In the genomic region with DNA sequence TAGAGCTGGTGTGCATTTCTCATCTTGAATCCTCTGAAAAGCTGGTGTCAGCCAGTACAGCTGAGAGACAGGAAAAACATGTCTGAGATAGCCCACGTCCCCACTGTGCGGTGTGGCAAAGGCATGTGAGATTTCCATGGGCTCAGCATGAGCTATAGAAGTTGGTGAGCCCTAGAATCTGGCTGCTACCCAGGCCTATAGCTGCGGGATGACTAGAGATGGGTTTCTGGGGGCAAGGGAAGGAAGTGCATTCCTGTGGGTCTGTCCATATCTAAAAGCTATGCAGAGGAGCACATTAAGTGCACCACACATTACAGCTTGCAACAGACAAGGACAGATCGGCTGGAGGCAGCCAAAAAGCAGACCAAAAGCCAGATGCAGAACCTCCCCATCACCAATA, we compare ENCODE assay signal across 18 cellular contexts. TPM values are rescaled to one million over a fixed set of nuclear protein-coding genes. Genes with fewer than 3 reads are reported as not detected.
A peak's percentile ranks its signal among the peaks of the same experiment; 100 is the strongest.
DNase-seq lines count a peak whose midpoint lies in the region; ATAC-seq, FAIRE-seq and TF ChIP-seq lines count a peak whose summit lies in the region.
"Had no signal": no experiment of that assay in that cellular context is flagged by ENCODE, and none has a peak within 500 bp of the region (broad histone marks: within the 10 kb centered on the region; RNA-seq: fewer than 3 reads in every experiment).

No MANE protein-coding gene starts in this region.

- DNase-seq in AG09309 (ENCODE audit: low read depth): peak; percentile 48
- DNase-seq in HCEC 1CT: peak; percentile 76
- DNase-seq in astrocyte (ENCODE audit: low read depth): peak; percentile 95
- peak; percentile 54 for DNase-seq in mesenchymal stem cell
- no peak for DNase-seq in kidney glomerular epithelial cell (lab: John Stamatoyannopoulos, UW)
- DNase-seq in HepG2 (ENCODE audit: low spot score): no peak
- DNase-seq in nucleus accumbens (lab: John Stamatoyannopoulos, UW): no peak
- no peak for DNase-seq in T-helper 2 cell
- DNase-seq: activated T-cell treated with anti-CD3 and anti-CD28 coated beads, Interleukin-2, amount 50 U/mL, for 1 hour; BE2C; NCI-H187; NCI-H510A treated with DMSO at 0.1 percent for 48 hours; PC-9; stimulated activated CD4-positive, alpha-beta T cell treated with anti-CD3 and anti-CD28 coated beads, Interleukin-12 subunit alpha, Interleukin-12 subunit beta, amount 100 ng/mL, for 4 hours had no signal

- no peaks in the 10 kb centered on the region for H4K20me1 ChIP-seq in astrocyte (ENCODE audit: insufficient read depth, low read length)
- no peaks in the 10 kb centered on the region for H4K20me1 ChIP-seq in HepG2 (ENCODE audit: insufficient read depth, low read length)

- peak overlapping the region; percentile 16 for H2AFZ ChIP-seq in astrocyte (ENCODE audit: low read depth, low read length)
- no peak overlapping the region for H2AFZ ChIP-seq in mesenchymal stem cell (ENCODE audit: low read depth, low read length)
- no peak overlapping the region for H2AFZ ChIP-seq in HepG2 (ENCODE audit: low read length)
- H2AFZ ChIP-seq: PC-9 had no signal

- H2AK5ac ChIP-seq in mesenchymal stem cell (ENCODE audit: low read length, severe bottlenecking): no peak overlapping the region

- peak overlapping the region; percentile 38 for H2BK15ac ChIP-seq in mesenchymal stem cell (ENCODE audit: low read depth, poor library complexity, severe bottlenecking)

- peaks cover 7% of the 10 kb centered on the region for H3K27me3 Mint-ChIP-seq in astrocyte (ENCODE audit: low read depth, unreplicated experiment)

- H3K27ac Mint-ChIP-seq in astrocyte (ENCODE audit: unreplicated experiment): peak overlapping the region; percentile 87

- no peak overlapping the region for H3K4me3 ChIP-seq in AG09309 (ENCODE audit: control insufficient read depth, low read depth, low read length)
- no peak overlapping the region for H3K4me3 ChIP-seq in astrocyte (ENCODE audit: insufficient read depth, low read depth, low read length)
- H3K4me3 ChIP-seq in mesenchymal stem cell (ENCODE audit: insufficient read depth in 1 of 2, low read depth in 1 of 2, low read length in 2 of 2): no peak overlapping the region
- no peak overlapping the region for H3K4me3 ChIP-seq in HepG2 (replicated peaks in 1 of 3; ENCODE audit: insufficient read depth in 1 of 3, low read depth in 2 of 3, low read length in 3 of 3)
- H3K4me3 ChIP-seq: PC-9, thoracic aorta had no signal

- H3K4ac ChIP-seq in mesenchymal stem cell (ENCODE audit: low read depth in 1 of 2, low read length in 2 of 2): no peak overlapping the region

- no peaks in the 10 kb centered on the region for H3K36me3 Mint-ChIP-seq in astrocyte (ENCODE audit: low read depth, unreplicated experiment)

- no peaks in the 10 kb centered on the region for H3K9me3 Mint-ChIP-seq in astrocyte (ENCODE audit: unreplicated experiment)

- H3K36me3 ChIP-seq in astrocyte (ENCODE audit: insufficient read depth, low read length): no peaks in the 10 kb centered on the region
- no peaks in the 10 kb centered on the region for H3K36me3 ChIP-seq in mesenchymal stem cell (ENCODE audit: control insufficient read depth in 1 of 2, insufficient read depth in 2 of 2, low read depth in 1 of 2, low read length in 2 of 2)
- no peaks in the 10 kb centered on the region for H3K36me3 ChIP-seq in HepG2 (replicated peaks in 1 of 2; ENCODE audit: control insufficient read depth in 1 of 2, insufficient read depth in 2 of 2, low read length in 2 of 2)
- H3K36me3 ChIP-seq: BE2C, neutrophil, thoracic aorta had no signal

- H3K23ac ChIP-seq in mesenchymal stem cell (ENCODE audit: low read length in 2 of 2): no peak overlapping the region

- BruUV-seq in HepG2 (replicated peaks; lab: Mats Ljungman, UMichigan): no TSS peak

- no peak overlapping the region for H4K8ac ChIP-seq in mesenchymal stem cell (ENCODE audit: low read length)

- WGBS in mesenchymal stem cell: 57% methylated on average over 3 of the region's 4 CpGs
- 0% methylated on average over 4 of the region's 4 CpGs for WGBS in HepG2 (ENCODE audit: low lambda C conversion rate)

- intact Hi-C loops in HepG2 (cut with micrococcal nuclease; ENCODE audit: unreplicated experiment): no loop called here

- no peak overlapping the region for H4K91ac ChIP-seq in mesenchymal stem cell (ENCODE audit: low read length)

- H3K4me1 ChIP-seq in astrocyte (ENCODE audit: insufficient read depth, low read length) (peaks cover 14% of the 10 kb centered on the region), mesenchymal stem cell (ENCODE audit: control insufficient read depth, insufficient read depth, low read depth, low read length) (peaks cover 8% of the 10 kb centered on the region), HepG2 (ENCODE audit: insufficient read depth, low read length) (no peaks in the 10 kb centered on the region)
- H3K4me1 ChIP-seq: BE2C had no signal

- no peak for TF ChIP-seq EP300 in HepG2 (IDR thresholded peaks at IDR 0.05; ENCODE audit: low read depth in 2 of 2, low read length in 2 of 2)
- TF ChIP-seq EP300 in HepG2 (CRISPR knock-in tag; IDR thresholded peaks at IDR 0.05; ENCODE audit: borderline replicate concordance): no peak

- peaks cover 50% of the 10 kb centered on the region for H3K4me1 Mint-ChIP-seq in astrocyte (ENCODE audit: low read depth, unreplicated experiment)

- no peak for TF ChIP-seq POLR2A in HepG2 (IDR thresholded peaks at IDR 0.05; ENCODE audit: insufficient read depth in 1 of 2, low read depth in 2 of 2, low read length in 2 of 2)

- H3K14ac ChIP-seq in mesenchymal stem cell (ENCODE audit: low read length in 2 of 2): no peak overlapping the region

- no peak overlapping the region for H2BK12ac ChIP-seq in mesenchymal stem cell (ENCODE audit: low read length in 2 of 2)

- no peak overlapping the region for H2BK120ac ChIP-seq in mesenchymal stem cell (ENCODE audit: low read depth, low read length)

- no peak overlapping the region for H3K4me3 Mint-ChIP-seq in astrocyte (ENCODE audit: unreplicated experiment)

- H3K79me2 ChIP-seq in astrocyte (ENCODE audit: insufficient read depth, low read length) (no peaks in the 10 kb centered on the region), HepG2 (ENCODE audit: insufficient read depth, low read length) (no peaks in the 10 kb centered on the region)

- H3K27ac ChIP-seq in astrocyte (ENCODE audit: low read depth, low read length): no peak overlapping the region
- peak overlapping the region; percentile 70 for H3K27ac ChIP-seq in mesenchymal stem cell (ENCODE audit: low read length, poor library complexity, severe bottlenecking)
- H3K27ac ChIP-seq in HepG2 (ENCODE audit: extremely low read length, insufficient read depth, low read length): no peak overlapping the region
- H3K27ac ChIP-seq: KMS-11, neutrophil, PC-9, thoracic aorta had no signal

- H3K27me3 ChIP-seq in astrocyte (ENCODE audit: insufficient read depth, low read length) (no peaks in the 10 kb centered on the region), mesenchymal stem cell (ENCODE audit: control insufficient read depth in 1 of 2, insufficient read depth in 1 of 2, low read length in 2 of 2) (no peaks in the 10 kb centered on the region), HepG2 (ENCODE audit: control insufficient read depth in 1 of 2, insufficient read depth in 2 of 2, low read length in 2 of 2) (no peaks in the 10 kb centered on the region; a peak in 1 of 5 replicates)
- H3K27me3 ChIP-seq: BE2C, neutrophil had no signal

- POLR2A ChIA-PET in HepG2 (lab: Yijun Ruan, JAX): no interaction called here

- ATAC-seq in HepG2: no peak

- H3K18ac ChIP-seq in mesenchymal stem cell (ENCODE audit: low read depth in 1 of 2, low read length in 2 of 2): no peak overlapping the region

- TF ChIP-seq CTCF in AG09309 (IDR thresholded peaks at IDR 0.05; ENCODE audit: control insufficient read depth, insufficient read depth, low read depth, low read length, missing control alignments) (no peak), astrocyte (IDR thresholded peaks at IDR 0.05; ENCODE audit: insufficient read depth, low read depth, low read length) (no peak), HepG2 (CRISPR knock-in tag; IDR thresholded peaks at IDR 0.05) (no peak)

- in situ Hi-C loops in HepG2 (cut with HindIII; ENCODE audit: extremely low pct_ligation_motif_present, low pct_unique_long_range_greater_than_20kb): no loop called here

- H2BK5ac ChIP-seq in mesenchymal stem cell (ENCODE audit: low read depth, low read length, poor library complexity, severe bottlenecking): no peak overlapping the region

- peak; percentile 96 for FAIRE-seq in astrocyte (lab: Jason Lieb, UNC)
- no peak for FAIRE-seq in HepG2 (lab: Jason Lieb, UNC)
- FAIRE-seq: GM12891 had no signal

- CTCF ChIA-PET in HepG2 (lab: Yijun Ruan, JAX; ENCODE audit: low intra/inter-chr PET ratio, low total read pairs): no interaction called here

- H3K4me2 ChIP-seq in astrocyte (ENCODE audit: low read length): peak overlapping the region; percentile 29
- H3K4me2 ChIP-seq in mesenchymal stem cell (ENCODE audit: low read length, poor library complexity, severe bottlenecking): no peak overlapping the region
- no peak overlapping the region for H3K4me2 ChIP-seq in HepG2 (ENCODE audit: low read depth, low read length)
- H3K4me2 ChIP-seq: KMS-11, PC-9 had no signal

- H3K9me3 ChIP-seq in astrocyte (ENCODE audit: insufficient read depth, low read depth, low read length) (no peaks in the 10 kb centered on the region), mesenchymal stem cell (ENCODE audit: control insufficient read depth, low read length) (no peaks in the 10 kb centered on the region), HepG2 (ENCODE audit: low read length) (no peaks in the 10 kb centered on the region)
- H3K9me3 ChIP-seq: BE2C, neutrophil, thoracic aorta had no signal

- no peaks in the 10 kb centered on the region for H3K79me1 ChIP-seq in mesenchymal stem cell (replicated peaks; ENCODE audit: low read length, poor library complexity, severe bottlenecking)

- no peak overlapping the region for H3K9ac ChIP-seq in astrocyte (ENCODE audit: low read length)
- no peak overlapping the region for H3K9ac ChIP-seq in mesenchymal stem cell (ENCODE audit: low read length)
- no peak overlapping the region for H3K9ac ChIP-seq in HepG2 (ENCODE audit: insufficient read depth, low read depth, low read length)
- H3K9ac ChIP-seq: KMS-11 had no signal

- TF ChIP-seq RAD21 in HepG2 (CRISPR knock-in tag; IDR thresholded peaks at IDR 0.05): no peak

RNA-seq across cellular contexts. Expression of gene RANBP3L, which starts 55.7 kb away (rescaled TPM):
- total RNA-seq in astrocyte (0.46 TPM in 1 of 2 replicates, not detected in the other), HepG2 (2016; rRNA removed; fragmentation: Illumina TruSeq; extraction: Trizol) (0.09 TPM in 1 of 2 replicates, not detected in the other)
- polyA plus RNA-seq in mesenchymal stem cell (2013, experiment 1 of 2): 0.25 TPM
- polyA plus RNA-seq in mesenchymal stem cell (2013, experiment 2 of 2): 0.26 TPM
- not detected in 2 replicates for total RNA-seq in HepG2 (2016; cell fraction: cytosol; rRNA removed; fragmentation: Illumina TruSeq; extraction: Trizol; ENCODE audit: low read depth)
- not detected in 2 replicates for total RNA-seq in HepG2 (2016; cell fraction: insoluble cytoplasmic fraction; rRNA removed; fragmentation: Illumina TruSeq; extraction: Trizol)
- total RNA-seq in HepG2 (2016; cell fraction: membrane; rRNA removed; fragmentation: Illumina TruSeq; extraction: Trizol): not detected in 2 replicates
- total RNA-seq in HepG2 (2016; cell fraction: nucleus; rRNA removed; fragmentation: Illumina TruSeq; extraction: Trizol): 0.84 TPM in 1 of 2 replicates, not detected in the other
- polyA plus RNA-seq in HepG2 (2011; rRNA removed): not detected in 2 replicates
- polyA plus RNA-seq in HepG2 (2011; cell fraction: cytosol; rRNA removed): 0.01 TPM in 1 of 2 replicates, not detected in the other
- polyA plus RNA-seq in HepG2 (2011; cell fraction: nucleus; rRNA removed): not detected in 2 replicates
- polyA plus RNA-seq in HepG2 (2012): 0.15 and 0.25 TPM in 2 replicates
- not detected in 2 replicates for polyA plus RNA-seq in HepG2 (2016; cell fraction: cytosol; fragmentation: Illumina TruSeq; extraction: Trizol; ENCODE audit: low read depth)
- not detected in 2 replicates for polyA plus RNA-seq in HepG2 (2016; cell fraction: insoluble cytoplasmic fraction; fragmentation: Illumina TruSeq; extraction: Trizol; ENCODE audit: low read depth)
- polyA plus RNA-seq in HepG2 (2016; cell fraction: membrane; fragmentation: Illumina TruSeq; extraction: Trizol; ENCODE audit: low read depth): not detected in 2 replicates
- not detected in 2 replicates for polyA plus RNA-seq in HepG2 (2016; cell fraction: nucleus; fragmentation: Illumina TruSeq; extraction: Trizol; ENCODE audit: insufficient read depth, low read depth)
- polyA minus RNA-seq in HepG2 (2011; rRNA and poly(A)+ RNA removed; ENCODE audit: low replicate concordance): 1.2 TPM in 1 of 2 replicates, not detected in the other
- not detected in 2 replicates for polyA minus RNA-seq in HepG2 (2011; cell fraction: cytosol; rRNA and poly(A)+ RNA removed)
- not detected in 2 replicates for polyA minus RNA-seq in HepG2 (2011; cell fraction: nucleus; rRNA and poly(A)+ RNA removed)
- total RNA-seq: PC-9 had no signal

Comparison
In these comparisons a context has a peak if more than half of its experiments do, and no peak if none do; other contexts are left out.
1. DNase-seq: peak in AG09309 (single experiment), HCEC 1CT (single experiment), astrocyte (single experiment) and mesenchymal stem cell (single experiment); none in kidney glomerular epithelial cell (single experiment), HepG2 (single experiment), nucleus accumbens (0 of 56) and T-helper 2 cell (0 of 5).